In genomic region chr11:19661827-19662226, GRCh38 we compare ENCODE assay signal across 8 cellular contexts.
"Had no signal": no experiment of that assay in that cellular context is flagged by ENCODE, and none has a peak within 500 bp of the region (broad histone marks: within the 10 kb centered on the region; RNA-seq: fewer than 3 reads in every experiment).

No MANE protein-coding gene starts in this region.

- H3K4me3 ChIP-seq: GM23248 had no signal

- H3K9ac ChIP-seq: GM23248 had no signal

- H3K27ac ChIP-seq: GM23248, HL-60 had no signal

- H2AFZ ChIP-seq: GM23248 had no signal

- ATAC-seq: HepG2 had no signal

- DNase-seq: GM23248, GOT3, H9, HCEC 1CT, HFFc6 had no signal

- FAIRE-seq: H54, HepG2 had no signal
